ENCODE assay signal across 9 cellular contexts in the genomic region with DNA sequence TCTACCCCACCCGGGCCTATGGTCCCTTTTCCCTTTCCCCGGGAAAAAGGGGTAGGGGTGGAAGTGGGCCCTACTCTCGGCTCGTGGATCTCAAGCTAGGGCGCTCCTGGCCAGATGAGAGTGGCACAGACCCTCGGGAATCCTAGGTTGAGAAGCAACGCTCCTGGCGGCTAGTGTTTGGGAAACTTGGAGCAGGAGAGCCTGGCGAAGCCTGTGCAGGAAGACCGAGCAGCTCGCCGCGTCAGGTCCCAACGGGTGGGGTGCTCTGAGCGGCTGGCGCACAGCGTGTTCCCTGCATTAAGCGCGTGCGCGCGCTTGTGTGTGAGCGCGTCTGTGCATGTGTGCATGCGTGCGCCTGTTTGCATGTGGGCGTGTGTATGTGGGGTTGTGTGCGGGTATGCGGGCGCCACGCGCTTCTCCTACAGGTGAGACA. TPM values are rescaled to one million over a fixed set of nuclear protein-coding genes. Genes with fewer than 3 reads are reported as not detected.
DNase-seq lines count a peak whose midpoint lies in the region; ATAC-seq and TF ChIP-seq lines count a peak whose summit lies in the region.
"Had no signal": no experiment of that assay in that cellular context is flagged by ENCODE, and none has a peak within 500 bp of the region (broad histone marks: within the 10 kb centered on the region; RNA-seq: fewer than 3 reads in every experiment).

No MANE protein-coding gene starts in this region.

- POLR2A ChIA-PET in GM10248 (lab: Yijun Ruan, JAX), result no interaction called here
- POLR2A ChIA-PET in T-cell (lab: Charles Lee), result no interaction called here
- POLR2A ChIA-PET in A673 (lab: Charles Lee; ENCODE audit: low non-redundant PET), result no interaction called here

- DNase-seq in GM10248 (ENCODE audit: extremely low spot score), result peak; percentile 46
- peak; percentile 27 for DNase-seq in HCEC 1CT
- peak in 31 of 34 experiments; percentile 36 to 72 (median 57) for DNase-seq in T-cell
- peak; percentile 35 for DNase-seq in brain microvascular endothelial cell
- peak; percentile 46 to 90 for DNase-seq in left lung
- peak; percentile 66 for DNase-seq in stimulated activated naive CD8-positive, alpha-beta T cell treated with anti-CD3 and anti-CD28 coated beads, Interleukin-15, Interleukin-2, amounts not matched to agents 100 U/mL and 50 U/mL, for 24 hours
- no peak for DNase-seq in A673 (ENCODE audit: low spot score)
- no peak for DNase-seq in T-helper 9 cell

- no peaks in the 10 kb centered on the region for H3K36me3 Mint-ChIP-seq in T-cell

- peak overlapping the region; percentile 78 to 85 (median 80) for H3K4me3 Mint-ChIP-seq in T-cell

- H3K27ac Mint-ChIP-seq in T-cell, result no peak overlapping the region

- peaks cover 42 to 57% (median 43%) of the 10 kb centered on the region in 3 donors for H3K4me1 Mint-ChIP-seq in T-cell

- CTCF ChIA-PET in GM10248 (lab: Yijun Ruan, JAX), result interaction anchor here (0.7 to 2.6 kb wide), 8 partner anchors 9 to 529 kb away, joined by 3 to 8 read pairs (median 5); no protein-coding TSS in a partner anchor
- CTCF ChIA-PET in T-cell (lab: Charles Lee), result interaction anchor here (1.1 kb wide), 2 partner anchors 9 to 36 kb away, joined by 3 to 4 read pairs; no protein-coding TSS in a partner anchor
- CTCF ChIA-PET in A673 (lab: Charles Lee), result no interaction called here

- H3K27me3 ChIP-seq in brain microvascular endothelial cell (replicated peaks) (peaks cover 22% of the 10 kb centered on the region), left lung (peaks cover 67 to 76% of the 10 kb centered on the region in 2 donors), A673 (replicated peaks; ENCODE audit: insufficient read depth, low read depth, low read length, poor library complexity) (peaks cover 95% of the 10 kb centered on the region)

- intact Hi-C loops in left lung (cut with DNase I), result no loop called here
- intact Hi-C loops in A673 (cut with micrococcal nuclease; ENCODE audit: unreplicated experiment), result no loop called here

- no TSS peak for BruUV-seq in A673 (replicated peaks; lab: Mats Ljungman, UMichigan)

- peaks cover 14 to 39% of the 10 kb centered on the region in 2 donors for H3K27me3 Mint-ChIP-seq in T-cell

- no peak overlapping the region for H3K27ac ChIP-seq in brain microvascular endothelial cell
- no peak overlapping the region for H3K27ac ChIP-seq in left lung
- no peak overlapping the region for H3K27ac ChIP-seq in A673 (ENCODE audit: low read depth, low read length, poor library complexity, severe bottlenecking)
- H3K27ac ChIP-seq: SK-N-MC had no signal

- no peak for TF ChIP-seq CTCF in GM10248 (IDR thresholded peaks at IDR 0.05; ENCODE audit: control extremely low read depth, extremely low read depth, low read depth, missing control alignments)
- no peak for TF ChIP-seq CTCF in brain microvascular endothelial cell (IDR thresholded peaks at IDR 0.05; ENCODE audit: low read depth, low read length, missing control alignments)
- no peak for TF ChIP-seq CTCF in left lung (IDR thresholded peaks at IDR 0.05)
- no peak for TF ChIP-seq CTCF in A673 (conservative IDR thresholded peaks at IDR 0.05; ENCODE audit: low read depth, low read length)

- H3K4me1 ChIP-seq in left lung, result peaks cover 10 to 62% of the 10 kb centered on the region in 2 donors
- H3K4me1 ChIP-seq in A673 (ENCODE audit: insufficient read depth, low read length, poor library complexity, severe bottlenecking), result no peaks in the 10 kb centered on the region

- in situ Hi-C loops in brain microvascular endothelial cell (cut with HindIII; ENCODE audit: low pct_ligation_motif_present, low sequenced_read_pairs), result loop anchor here (25.0 kb wide), 1 partner anchor 649 kb away; no protein-coding TSS in a partner anchor

- H3K36me3 ChIP-seq in brain microvascular endothelial cell (replicated peaks), result no peaks in the 10 kb centered on the region
- H3K36me3 ChIP-seq in left lung, result no peaks in the 10 kb centered on the region
- H3K36me3 ChIP-seq in A673 (ENCODE audit: insufficient read depth, low read length, poor library complexity, severe bottlenecking), result no peaks in the 10 kb centered on the region

- H3K9me3 ChIP-seq in left lung (no peaks in the 10 kb centered on the region), A673 (ENCODE audit: low read depth, low read length, poor library complexity, severe bottlenecking) (no peaks in the 10 kb centered on the region)

- H3K4me3 ChIP-seq in brain microvascular endothelial cell (ENCODE audit: low read depth, low read length) (peak overlapping the region; percentile 51), left lung (peak overlapping the region; percentile 3 to 34), A673 (ENCODE audit: low read depth, low read length, poor library complexity, severe bottlenecking) (no peak overlapping the region)
- H3K4me3 ChIP-seq: SK-N-MC had no signal

- peaks cover 0 to 3% (median 0%) of the 10 kb centered on the region in 3 donors for H3K9me3 Mint-ChIP-seq in T-cell

- ATAC-seq in T-cell (replicated peaks in 1 of 4) (peak; percentile 72 to 81 (median 78)), left lung (peak; percentile 66)
- ATAC-seq in stimulated activated naive CD8-positive, alpha-beta T cell treated with anti-CD3 and anti-CD28 coated beads, Interleukin-15, Interleukin-2, amounts not matched to agents 100 U/mL and 50 U/mL, for 24 hours, result peak; percentile 51

RNA-seq across cellular contexts. Expression of gene FLI1, which starts 7.1 kb away (rescaled TPM):
- 100 to 1,000 TPM in 2 of 5 donors, 10 to 100 TPM in 3; 87.0 to 114 (median 94.6) TPM for total RNA-seq in T-cell
- 10 to 100 TPM; 27.4 to 53.8 TPM for total RNA-seq in left lung
- total RNA-seq in A673 (2021), result 51.9 and 56.1 TPM in 2 replicates

Comparison
In these comparisons a context has a peak if more than half of its experiments do, and no peak if none do; other contexts are left out.
1. DNase-seq: peak in GM10248 (single experiment), HCEC 1CT (single experiment), T-cell (31 of 34), brain microvascular endothelial cell (single experiment), left lung (2 of 2) and stimulated activated naive CD8-positive, alpha-beta T cell treated with anti-CD3 and anti-CD28 coated beads, Interleukin-15, Interleukin-2, amounts not matched to agents 100 U/mL and 50 U/mL, for 24 hours (single experiment); none in A673 (single experiment) and T-helper 9 cell (single experiment).
2. Peak in every context shown above with its lines, with median percentiles within 50 percentile points of each other: ATAC-seq.